ENCODE assay signal across 22 cellular contexts in the genomic region with DNA sequence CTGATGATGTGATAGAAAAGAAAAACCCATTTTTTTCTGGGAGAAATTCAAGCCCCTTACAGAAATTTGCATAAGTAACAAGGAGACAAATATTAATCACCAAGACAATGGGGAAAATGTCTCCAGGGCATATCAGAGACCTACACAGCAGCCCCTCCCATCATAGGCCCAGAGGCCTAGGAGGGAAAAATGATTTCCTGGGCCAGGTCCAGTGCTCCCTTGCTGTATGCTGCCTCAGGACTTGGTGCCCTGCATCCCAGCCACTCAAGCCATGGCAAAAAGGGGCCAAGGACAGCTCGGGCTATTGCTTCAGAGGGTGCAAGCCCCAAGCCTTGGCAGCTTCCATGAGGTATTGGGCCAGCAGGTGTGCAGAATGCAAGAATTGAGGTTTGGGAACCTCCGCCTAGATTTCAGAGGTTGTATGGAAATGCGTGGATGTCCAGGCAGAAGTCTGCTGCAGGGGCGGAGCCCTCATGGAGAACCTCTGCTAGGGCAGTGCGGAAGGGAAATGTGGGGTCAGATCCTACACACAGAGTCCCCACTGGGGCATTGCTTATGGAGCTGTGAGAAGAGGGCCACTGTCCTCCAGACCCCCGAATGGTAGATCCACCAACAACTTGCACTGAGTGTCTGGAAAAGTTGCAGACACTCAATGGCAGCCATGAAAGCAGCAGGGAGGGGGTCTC. TPM values are rescaled to one million over a fixed set of nuclear protein-coding genes. Genes with fewer than 3 reads are reported as not detected.
DNase-seq lines count a peak whose midpoint lies in the region; ATAC-seq and TF ChIP-seq lines count a peak whose summit lies in the region.
"Had no signal": no experiment of that assay in that cellular context is flagged by ENCODE, and none has a peak within 500 bp of the region (broad histone marks: within the 10 kb centered on the region; RNA-seq: fewer than 3 reads in every experiment).

No MANE protein-coding gene starts in this region.

- H3K27ac Mint-ChIP-seq in osteocyte (ENCODE audit: unreplicated experiment), result no peak overlapping the region
- H3K27ac Mint-ChIP-seq: CD14-positive monocyte, HFFc6 had no signal

- H3K36me3 ChIP-seq in BLaER1 (0 out of 2 replicates have a peak, but pooled peaks cover 4% of the 10 kb centered on the region), RWPE2 (ENCODE audit: low read depth) (no peaks in the 10 kb centered on the region)
- peaks cover 0 to 21% (median 11%) of the 10 kb centered on the region in 11 experiments; a peak in 10 of 22 replicates for H3K36me3 ChIP-seq in BLaER1 treated with 17β-estradiol and CSF1 and Interleukin-3, amounts not matched to agents 10 nM and 100 nM
- H3K36me3 ChIP-seq: BE2C, HAP-1 had no signal

- TF ChIP-seq CTCF in RWPE2 (IDR thresholded peaks at IDR 0.05; ENCODE audit: poor library complexity, severe bottlenecking) (no peak), osteocyte (IDR thresholded peaks at IDR 0.05) (no peak)

- H3K27ac ChIP-seq in BLaER1, result no peak overlapping the region
- no peak overlapping the region for H3K27ac ChIP-seq in BLaER1 treated with 17β-estradiol and CSF1 and Interleukin-3, amounts not matched to agents 10 nM and 100 nM
- H3K27ac ChIP-seq in RWPE2 (ENCODE audit: poor library complexity, severe bottlenecking), result no peak overlapping the region
- H3K27ac ChIP-seq: GM23248, HL-60 had no signal

- H3K4me1 ChIP-seq in BLaER1, result peaks cover 1% of the 10 kb centered on the region; the same call in 1 of the 2 replicates
- peaks cover under 1 to 3% (median 2%) of the 10 kb centered on the region in 10 experiments; a peak in 19 of 20 replicates for H3K4me1 ChIP-seq in BLaER1 treated with 17β-estradiol and CSF1 and Interleukin-3, amounts not matched to agents 10 nM and 100 nM
- H3K4me1 ChIP-seq in RWPE2 (ENCODE audit: insufficient read depth, poor library complexity, severe bottlenecking), result no peaks in the 10 kb centered on the region
- H3K4me1 ChIP-seq: BE2C, HAP-1 had no signal

- no peak for ATAC-seq in RWPE2 (ENCODE audit: low read depth)

- no peak overlapping the region for H3K4me3 Mint-ChIP-seq in osteocyte (ENCODE audit: unreplicated experiment)
- H3K4me3 Mint-ChIP-seq: CD14-positive monocyte, HFFc6 had no signal

- H4K20me1 ChIP-seq in BLaER1, result no peaks in the 10 kb centered on the region
- peaks cover 0 to 1% (median 0%) of the 10 kb centered on the region in 11 experiments; a peak in 1 of 22 replicates for H4K20me1 ChIP-seq in BLaER1 treated with 17β-estradiol and CSF1 and Interleukin-3, amounts not matched to agents 10 nM and 100 nM

- H3K4me1 Mint-ChIP-seq in osteocyte (ENCODE audit: unreplicated experiment), result peaks cover 3% of the 10 kb centered on the region

- H3K9me3 Mint-ChIP-seq in osteocyte (ENCODE audit: unreplicated experiment), result peaks cover 17% of the 10 kb centered on the region

- DNase-seq in RWPE2 (ENCODE audit: low spot score), result peak; percentile 48
- peak; percentile 65 for DNase-seq in osteocyte (ENCODE audit: extremely low spot score, unreplicated experiment)
- DNase-seq in DMS 273 (lab: John Stamatoyannopoulos, UW; ENCODE audit: unreplicated experiment), result no peak
- no peak for DNase-seq in activated gamma-delta T cell treated with Interleukin-2 at 50 U/mL for 16 hours
- DNase-seq: ACHN; BE2C; CD4-positive, alpha-beta memory T cell; DMS79 treated with DMSO at 0.1 percent for 48 hours; EL; GM23248; HFFc6; IMR-90; Kasumi-1; KBM-7 had no signal

- H3K36me3 Mint-ChIP-seq in osteocyte (ENCODE audit: unreplicated experiment), result peaks cover 5% of the 10 kb centered on the region

- no peak overlapping the region for H3K9ac ChIP-seq in BLaER1
- H3K9ac ChIP-seq in BLaER1 treated with 17β-estradiol and CSF1 and Interleukin-3, amounts not matched to agents 10 nM and 100 nM, result no peak overlapping the region
- H3K9ac ChIP-seq: GM23248 had no signal

- H3K27me3 Mint-ChIP-seq in osteocyte (ENCODE audit: unreplicated experiment), result no peaks in the 10 kb centered on the region
- H3K27me3 Mint-ChIP-seq: CD4-positive, alpha-beta memory T cell had no signal

- H3K9me3 ChIP-seq in BLaER1 (peaks cover 40% of the 10 kb centered on the region), RWPE2 (ENCODE audit: severe bottlenecking) (peaks cover 21% of the 10 kb centered on the region)
- peaks cover 40 to 57% (median 48%) of the 10 kb centered on the region in 11 experiments for H3K9me3 ChIP-seq in BLaER1 treated with 17β-estradiol and CSF1 and Interleukin-3, amounts not matched to agents 10 nM and 100 nM (replicated peaks in 1 of 11)

- peaks cover 22% of the 10 kb centered on the region for H3K27me3 ChIP-seq in BLaER1
- peaks cover 12 to 28% (median 23%) of the 10 kb centered on the region in 11 experiments for H3K27me3 ChIP-seq in BLaER1 treated with 17β-estradiol and CSF1 and Interleukin-3, amounts not matched to agents 10 nM and 100 nM
- H3K27me3 ChIP-seq in RWPE2 (ENCODE audit: insufficient read depth, poor library complexity, severe bottlenecking), result no peaks in the 10 kb centered on the region

- H3K4me3 ChIP-seq in BLaER1 (peak overlapping the region; percentile 36; the same call in 1 of the 2 replicates), RWPE2 (ENCODE audit: severe bottlenecking) (no peak overlapping the region)
- H3K4me3 ChIP-seq in BLaER1 treated with 17β-estradiol and CSF1 and Interleukin-3, amounts not matched to agents 10 nM and 100 nM, result peak overlapping the region in 8 of 10 experiments; percentile 9 to 44 (median 20); a peak in 8 of 20 replicates
- H3K4me3 ChIP-seq: GM23248, HAP-1 had no signal

- H3K4me2 ChIP-seq in BLaER1, result no peak overlapping the region
- H3K4me2 ChIP-seq in BLaER1 treated with 17β-estradiol and CSF1 and Interleukin-3, amounts not matched to agents 10 nM and 100 nM, result no peak overlapping the region

RNA-seq across cellular contexts. Expression of gene DBNDD2, which starts 7.6 kb away (rescaled TPM):
- 37.4 and 37.7 TPM in 2 replicates for total RNA-seq in osteocyte

RNA-seq across cellular contexts. Expression of gene PIGT, which starts 15.5 kb away (rescaled TPM):
- 137 and 140 TPM in 2 replicates for total RNA-seq in osteocyte

RNA-seq across cellular contexts. Expression of gene TP53TG5, which starts 22.4 kb away (rescaled TPM):
- total RNA-seq in osteocyte, result not detected in 2 replicates
- total RNA-seq: G401, GM23248, H4, HFFc6, HT1080, IMR-90 had no signal

RNA-seq across cellular contexts. Expression of gene SYS1, which starts 37.5 kb away (rescaled TPM):
- total RNA-seq in osteocyte, result 23.7 and 23.8 TPM in 2 replicates

RNA-seq across cellular contexts. Expression of gene SDC4, which starts 52.3 kb away (rescaled TPM):
- 31.5 and 32.3 TPM in 2 replicates for total RNA-seq in osteocyte

Comparison
In these comparisons a context has a peak if more than half of its experiments do, and no peak if none do; other contexts are left out.
1. DNase-seq: peak in RWPE2 (single experiment) and osteocyte (single experiment); none in DMS 273 (single experiment) and activated gamma-delta T cell treated with Interleukin-2 at 50 U/mL for 16 hours (single experiment).